ENCODE assay signal across 1 cellular context in the genomic region with DNA sequence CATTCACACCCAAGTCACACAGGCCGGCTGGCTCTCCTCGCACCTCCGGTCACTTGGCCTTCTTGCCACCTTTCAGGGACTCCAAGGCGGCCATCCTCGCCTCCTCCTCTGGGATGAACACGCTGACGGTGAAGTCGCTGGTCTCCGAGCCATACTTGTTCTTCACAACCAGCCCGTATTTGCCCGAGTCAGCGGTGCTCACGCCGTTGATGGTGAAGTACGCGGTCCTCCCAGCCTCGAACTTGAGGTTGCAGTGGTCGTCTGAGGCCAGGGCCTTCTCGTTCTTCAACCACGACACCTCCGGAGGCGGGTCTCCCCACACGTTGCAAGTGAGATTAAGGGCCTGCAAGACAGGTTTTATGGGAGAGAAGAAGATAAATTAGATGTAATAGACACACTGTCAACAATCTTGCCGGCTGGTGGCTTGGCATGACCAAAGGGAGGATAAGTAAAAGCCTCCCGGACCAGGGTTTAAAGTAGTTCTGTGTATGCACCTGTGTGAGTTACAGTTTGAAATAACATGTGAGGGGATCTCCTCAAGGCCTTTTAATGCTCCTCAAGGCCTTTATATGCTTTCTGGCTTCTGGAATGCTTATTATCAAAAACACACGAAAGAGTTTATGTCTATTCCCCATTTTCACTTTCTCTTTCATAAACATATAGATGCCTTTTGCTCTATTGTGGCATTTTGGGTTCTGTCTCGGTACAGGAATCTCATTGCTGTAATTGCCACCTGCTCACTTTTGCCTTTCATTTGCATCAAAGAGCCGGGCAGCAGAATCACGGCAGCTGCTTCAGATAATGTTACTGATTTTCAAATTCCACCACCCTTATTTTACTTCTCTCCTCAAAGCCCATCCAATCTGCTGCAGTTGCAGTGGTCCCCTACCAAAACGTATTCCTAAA.
TF ChIP-seq lines count a peak whose summit lies in the region.

No MANE protein-coding gene starts in this region.

TF ChIP-seq in IMR-90, 13 proteins besides CTCF, POLR2A, EP300 and RAD21 (continued from another document):
- TF ChIP-seq, protein P1, sequence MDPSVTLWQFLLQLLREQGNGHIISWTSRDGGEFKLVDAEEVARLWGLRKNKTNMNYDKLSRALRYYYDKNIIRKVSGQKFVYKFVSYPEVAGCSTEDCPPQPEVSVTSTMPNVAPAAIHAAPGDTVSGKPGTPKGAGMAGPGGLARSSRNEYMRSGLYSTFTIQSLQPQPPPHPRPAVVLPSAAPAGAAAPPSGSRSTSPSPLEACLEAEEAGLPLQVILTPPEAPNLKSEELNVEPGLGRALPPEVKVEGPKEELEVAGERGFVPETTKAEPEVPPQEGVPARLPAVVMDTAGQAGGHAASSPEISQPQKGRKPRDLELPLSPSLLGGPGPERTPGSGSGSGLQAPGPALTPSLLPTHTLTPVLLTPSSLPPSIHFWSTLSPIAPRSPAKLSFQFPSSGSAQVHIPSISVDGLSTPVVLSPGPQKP (IDR thresholded peaks at IDR 0.05; ENCODE audit: borderline replicate concordance, low read depth, low read length), result no peak
- TF ChIP-seq BHLHE40 (IDR thresholded peaks at IDR 0.05; ENCODE audit: low read depth, low read length) (no peak), CHD1 (IDR thresholded peaks at IDR 0.05; ENCODE audit: low read depth, low read length) (no peak), SMC3 (IDR thresholded peaks at IDR 0.05; ENCODE audit: low read depth, low read length) (no peak), FOS (IDR thresholded peaks at IDR 0.05; ENCODE audit: low read depth, low read length) (no peak), NFE2L2 (IDR thresholded peaks at IDR 0.05; ENCODE audit: low read depth, low read length) (no peak), MAFK (IDR thresholded peaks at IDR 0.05; ENCODE audit: low read depth, low read length) (no peak)
- TF ChIP-seq, protein P2, sequence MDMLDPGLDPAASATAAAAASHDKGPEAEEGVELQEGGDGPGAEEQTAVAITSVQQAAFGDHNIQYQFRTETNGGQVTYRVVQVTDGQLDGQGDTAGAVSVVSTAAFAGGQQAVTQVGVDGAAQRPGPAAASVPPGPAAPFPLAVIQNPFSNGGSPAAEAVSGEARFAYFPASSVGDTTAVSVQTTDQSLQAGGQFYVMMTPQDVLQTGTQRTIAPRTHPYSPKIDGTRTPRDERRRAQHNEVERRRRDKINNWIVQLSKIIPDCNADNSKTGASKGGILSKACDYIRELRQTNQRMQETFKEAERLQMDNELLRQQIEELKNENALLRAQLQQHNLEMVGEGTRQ (IDR thresholded peaks at IDR 0.05; ENCODE audit: low read depth, low read length), result no peak
TF ChIP-seq in IMR-90: peak in this region for 0.
